ENCODE assay signal across 8 cellular contexts in the genomic region with DNA sequence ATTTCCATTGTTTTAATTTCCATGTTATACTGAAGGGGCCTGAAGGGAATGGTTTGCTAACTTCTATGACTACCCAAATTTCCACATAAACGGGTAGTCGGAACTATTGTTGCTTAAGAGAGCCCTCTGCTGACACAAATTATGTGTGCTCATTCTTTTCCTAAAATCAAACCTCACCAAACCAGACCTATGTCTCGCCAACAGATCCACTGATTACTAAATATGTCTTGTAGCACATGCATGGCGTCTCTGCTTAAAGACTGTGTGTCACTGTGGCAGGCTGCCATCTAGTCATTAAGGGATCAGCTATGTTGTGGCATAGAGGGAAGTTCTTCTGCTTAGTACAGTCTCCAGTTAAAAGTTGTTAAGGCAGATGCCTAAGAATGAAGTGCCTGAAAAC. TPM values are rescaled to one million over a fixed set of nuclear protein-coding genes. Genes with fewer than 3 reads are reported as not detected.
A peak's percentile ranks its signal among the peaks of the same experiment; 100 is the strongest.
DNase-seq lines count a peak whose midpoint lies in the region; ATAC-seq, FAIRE-seq and TF ChIP-seq lines count a peak whose summit lies in the region.

No MANE protein-coding gene starts in this region.

- H3K4me3 ChIP-seq in DOHH2 (ENCODE audit: low read length) = no peak overlapping the region
- no peak overlapping the region for H3K4me3 ChIP-seq in MG63
- H3K4me3 ChIP-seq in kidney (ENCODE audit: low read length in 2 of 2) = no peak overlapping the region
- no peak overlapping the region for H3K4me3 ChIP-seq in uterus

- peak; percentile 59 for DNase-seq in MG63
- peak; percentile 48 for DNase-seq in astrocyte of the hippocampus (ENCODE audit: low read depth, low spot score)
- no peak for DNase-seq in kidney
- peak in 1 of 2 donors; percentile 35 for DNase-seq in uterus

- H3K9me3 ChIP-seq in DOHH2 (ENCODE audit: control insufficient read depth, insufficient read depth, low read length) (no peaks in the 10 kb centered on the region), MG63 (no peaks in the 10 kb centered on the region), kidney (ENCODE audit: control insufficient read depth in 1 of 2, low read length in 2 of 2) (no peaks in the 10 kb centered on the region), uterus (no peaks in the 10 kb centered on the region)

- no peaks in the 10 kb centered on the region for H3K79me2 ChIP-seq in DOHH2 (ENCODE audit: control insufficient read depth, low read length)

- H3K4me2 ChIP-seq in DOHH2 (ENCODE audit: low read length) = no peak overlapping the region

- H3K9me2 ChIP-seq in DOHH2 (replicated peaks; ENCODE audit: control insufficient read depth, low read length) = no peaks in the 10 kb centered on the region

- TF ChIP-seq POLR2A in uterus (IDR thresholded peaks at IDR 0.05) = no peak

- peak; percentile 88 for FAIRE-seq in kidney (lab: Jason Lieb, UNC)

- H3K9ac ChIP-seq in kidney (ENCODE audit: low read length in 2 of 2) = no peak overlapping the region

- H3K27ac ChIP-seq in DOHH2 (ENCODE audit: low read depth, low read length) (no peak overlapping the region), kidney (ENCODE audit: low read depth in 2 of 2, low read length in 2 of 2) (no peak overlapping the region), uterus (peak overlapping the region in 1 of 2 donors; percentile 25)

- H3K4me1 ChIP-seq in DOHH2 (ENCODE audit: control insufficient read depth, low read length) = peaks cover 38% of the 10 kb centered on the region
- H3K4me1 ChIP-seq in kidney (ENCODE audit: control insufficient read depth in 1 of 2, insufficient read depth in 1 of 2, low read depth in 1 of 2, low read length in 2 of 2) = no peaks in the 10 kb centered on the region
- no peaks in the 10 kb centered on the region for H3K4me1 ChIP-seq in uterus

- no peak for ATAC-seq in GM18858 (IDR thresholded peaks at IDR 0.05; ENCODE audit: unreplicated experiment)
- no peak for ATAC-seq in GM18861 (IDR thresholded peaks at IDR 0.05; ENCODE audit: unreplicated experiment)
- ATAC-seq in GM21786 (IDR thresholded peaks at IDR 0.05; ENCODE audit: unreplicated experiment) = no peak

- no peaks in the 10 kb centered on the region for H3F3A ChIP-seq in DOHH2 (ENCODE audit: control insufficient read depth, insufficient read depth)

- H4K20me1 ChIP-seq in DOHH2 (ENCODE audit: control insufficient read depth, insufficient read depth, low read depth, low read length) = no peaks in the 10 kb centered on the region

- intact Hi-C loops in kidney (cut with DNase I) (no loop called here), uterus (cut with DNase I; ENCODE audit: low total_unique reads) (loop anchor here (10.0 kb wide), 1 partner anchor 123 kb away; no protein-coding TSS in a partner anchor)

- H3K27me3 ChIP-seq in DOHH2 (ENCODE audit: control insufficient read depth, low read length) = no peaks in the 10 kb centered on the region
- H3K27me3 ChIP-seq in MG63 = no peaks in the 10 kb centered on the region
- peaks cover 0 to 5% of the 10 kb centered on the region in 2 donors for H3K27me3 ChIP-seq in uterus

- peak; percentile 58 for TF ChIP-seq CTCF in DOHH2 (IDR thresholded peaks at IDR 0.05; ENCODE audit: low read depth, low read length, poor library complexity, severe bottlenecking)
- TF ChIP-seq CTCF in kidney (IDR thresholded peaks at IDR 0.05; ENCODE audit: borderline replicate concordance, extremely low read depth, insufficient read depth) = peak; percentile 30
- TF ChIP-seq CTCF in uterus (IDR thresholded peaks at IDR 0.05) = peak; percentile 32 to 66 (median 47)

- H3K36me3 ChIP-seq in DOHH2 (ENCODE audit: control insufficient read depth, low read length) (no peaks in the 10 kb centered on the region), MG63 (no peaks in the 10 kb centered on the region), kidney (ENCODE audit: control insufficient read depth in 1 of 2, insufficient read depth in 2 of 2, low read length in 2 of 2) (no peaks in the 10 kb centered on the region), uterus (no peaks in the 10 kb centered on the region)

RNA-seq across cellular contexts. Expression of gene PIR, which starts 25.1 kb away (rescaled TPM):
- 16.4 and 39.5 TPM in 2 replicates for total RNA-seq in MG63 (2014; rRNA removed; shearing (Covaris generic); ENCODE audit: low replicate concordance)
- 7.0 TPM for total RNA-seq in kidney
- 36.5 TPM for polyA plus RNA-seq in kidney (ENCODE audit: insufficient read depth, low read depth, low replicate concordance)
- 10 to 100 TPM in 2 of 4 donors, 1 to 10 TPM in 2; 2.9 to 16.1 (median 12.3) TPM for total RNA-seq in uterus

RNA-seq across cellular contexts. Expression of gene BMX, which starts 32.6 kb away (rescaled TPM):
- not detected in 2 replicates for total RNA-seq in MG63 (2014; rRNA removed; shearing (Covaris generic); ENCODE audit: low replicate concordance)
- total RNA-seq in kidney (1.4 TPM), uterus (1 to 10 TPM in 3 of 4 donors, under 1 TPM in 1; 0.88 to 4.7 (median 2.4) TPM)
- polyA plus RNA-seq in kidney (ENCODE audit: insufficient read depth, low read depth, low replicate concordance) = not detected
